17 cellular contexts compared by ENCODE assay signal in the genomic region with DNA sequence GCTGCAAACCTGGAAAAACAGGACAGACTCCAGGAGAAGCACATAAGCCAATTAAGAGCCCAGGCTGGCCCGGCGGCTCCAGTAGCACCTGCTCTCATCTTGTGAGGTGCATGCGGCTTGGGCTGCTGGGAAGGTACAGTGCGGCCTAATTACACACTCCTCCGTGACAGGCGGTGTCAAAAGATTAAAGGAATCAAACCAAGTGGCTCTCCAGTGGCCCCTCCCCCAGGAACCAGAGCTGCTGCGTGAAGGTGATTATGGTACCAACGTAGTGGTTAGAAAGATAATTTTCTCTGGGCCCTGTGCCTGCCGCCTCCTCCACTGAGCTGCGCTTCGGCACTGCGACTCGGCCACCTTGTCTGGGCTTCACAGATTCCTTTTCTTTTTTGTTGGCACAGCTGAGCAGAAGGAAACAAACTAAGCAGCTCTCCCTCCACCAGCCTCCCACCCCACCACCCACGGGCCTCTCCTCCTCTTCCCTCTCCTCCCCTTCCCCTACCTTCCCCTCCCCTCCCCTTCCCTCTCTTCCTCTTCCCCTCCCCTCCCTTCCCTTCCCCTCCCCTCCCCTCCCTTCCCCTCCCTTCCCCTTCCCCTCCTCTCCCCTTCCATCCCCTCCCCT.
DNase-seq lines count a peak whose midpoint lies in the region; ATAC-seq and TF ChIP-seq lines count a peak whose summit lies in the region.
"Had no signal": no experiment of that assay in that cellular context is flagged by ENCODE, and none has a peak within 500 bp of the region (broad histone marks: within the 10 kb centered on the region; RNA-seq: fewer than 3 reads in every experiment).

No MANE protein-coding gene starts in this region.

- H3K4me1 Mint-ChIP-seq in naive thymus-derived CD4-positive, alpha-beta T cell: peaks cover 0 to 32% (median 27%) of the 10 kb centered on the region in 7 donors
- H3K4me1 Mint-ChIP-seq in WTC11: peaks cover 31% of the 10 kb centered on the region
- no peaks in the 10 kb centered on the region for H3K4me1 Mint-ChIP-seq in activated CD4-positive, alpha-beta T cell treated with anti-CD3 and anti-CD28 coated beads, Interleukin-2, amount 10 ng/mL, durations not matched to agents 24 days and 14 days

- POLR2A ChIA-PET in naive thymus-derived CD4-positive, alpha-beta T cell (lab: Charles Lee): interaction anchor here (0.8 kb wide), 1 partner anchor 42 kb away, joined by 3 read pairs; no protein-coding TSS in a partner anchor
- POLR2A ChIA-PET in RWPE1 (lab: Yijun Ruan, JAX; ENCODE audit: low non-redundant PET): no interaction called here
- POLR2A ChIA-PET in WTC11 (lab: Charles Lee): no interaction called here

- no peaks in the 10 kb centered on the region for H3K4me1 ChIP-seq in naive thymus-derived CD4-positive, alpha-beta T cell (ENCODE audit: control insufficient read depth in 2 of 2, insufficient read depth in 2 of 2, low read length in 2 of 2)
- H3K4me1 ChIP-seq: esophagus muscularis mucosa, Peyer's patch had no signal

- no peak for TF ChIP-seq CTCF in RWPE1 (conservative IDR thresholded peaks at IDR 0.05; ENCODE audit: low read depth)
- TF ChIP-seq CTCF in WTC11 (IDR thresholded peaks at IDR 0.05): no peak
- TF ChIP-seq CTCF in GM13976 (IDR thresholded peaks at IDR 0.05; ENCODE audit: borderline replicate concordance, control extremely low read depth, extremely low read depth, insufficient read depth, missing control alignments): no peak

- no peaks in the 10 kb centered on the region for H3K9me3 ChIP-seq in naive thymus-derived CD4-positive, alpha-beta T cell (ENCODE audit: control insufficient read depth in 2 of 3, low read length in 3 of 3)
- H3K9me3 ChIP-seq: esophagus muscularis mucosa, left ventricle myocardium inferior, Peyer's patch had no signal

- no peak overlapping the region for H3K4me3 ChIP-seq in naive thymus-derived CD4-positive, alpha-beta T cell (ENCODE audit: low read length)
- H3K4me3 ChIP-seq: esophagus muscularis mucosa, hepatocyte, left ventricle myocardium inferior, Peyer's patch had no signal

- intact Hi-C loops in naive thymus-derived CD4-positive, alpha-beta T cell (cut with micrococcal nuclease): no loop called here
- intact Hi-C loops in activated CD4-positive, alpha-beta T cell treated with anti-CD3 and anti-CD28 coated beads, Interleukin-2, amount 10 ng/mL, durations not matched to agents 24 days and 14 days (cut with micrococcal nuclease): no loop called here

- in situ Hi-C loops in GM13976 (cut with MboI; ENCODE audit: low sequenced_read_pairs, unreplicated experiment): no loop called here

- CTCF ChIA-PET in naive thymus-derived CD4-positive, alpha-beta T cell (lab: Charles Lee): interaction anchor here (0.6 kb wide), 1 partner anchor 604 kb away, joined by 3 read pairs; no protein-coding TSS in a partner anchor
- CTCF ChIA-PET in RWPE1 (lab: Yijun Ruan, JAX): interaction anchor here (0.5 kb wide), 2 partner anchors 96 to 378 kb away, joined by 4 read pairs; no protein-coding TSS in a partner anchor
- CTCF ChIA-PET in WTC11 (lab: Charles Lee): interaction anchor here (1.0 to 1.3 kb wide), 3 partner anchors 26 to 111 kb away, joined by 3 to 4 read pairs (median 3); no protein-coding TSS in a partner anchor

- H3K27ac ChIP-seq in naive thymus-derived CD4-positive, alpha-beta T cell (ENCODE audit: low read depth, low read length): no peak overlapping the region
- H3K27ac ChIP-seq in RWPE1: no peak overlapping the region
- H3K27ac ChIP-seq: C4-2B, esophagus muscularis mucosa, hepatocyte, left ventricle myocardium inferior, Peyer's patch had no signal

- peak overlapping the region in 8 of 9 donors; percentile 5 to 93 (median 76) for H3K27ac Mint-ChIP-seq in naive thymus-derived CD4-positive, alpha-beta T cell
- H3K27ac Mint-ChIP-seq in WTC11: no peak overlapping the region
- no peak overlapping the region for H3K27ac Mint-ChIP-seq in activated CD4-positive, alpha-beta T cell treated with anti-CD3 and anti-CD28 coated beads, Interleukin-2, amount 10 ng/mL, durations not matched to agents 24 days and 14 days
- H3K27ac Mint-ChIP-seq: nephron progenitor cell; T-helper 1 cell treated with Interleukin-12 subunit alpha and Interleukin-12 subunit beta and Interleukin-4 antibody, amounts not matched to agents 30 μg/mL and 1 μg/mL, for 36 hours had no signal

- peaks cover 0 to 4% (median 0%) of the 10 kb centered on the region in 11 donors for H3K9me3 Mint-ChIP-seq in naive thymus-derived CD4-positive, alpha-beta T cell
- H3K9me3 Mint-ChIP-seq in WTC11: no peaks in the 10 kb centered on the region
- H3K9me3 Mint-ChIP-seq in activated CD4-positive, alpha-beta T cell treated with anti-CD3 and anti-CD28 coated beads, Interleukin-2, amount 10 ng/mL, durations not matched to agents 24 days and 14 days: no peaks in the 10 kb centered on the region
- H3K9me3 Mint-ChIP-seq: activated T-cell treated with anti-CD3 and anti-CD28 coated beads, Interleukin-2, amount 50 U/mL, for 72 hours; nephron progenitor cell; T-helper 1 cell treated with Interleukin-12 subunit alpha and Interleukin-12 subunit beta and Interleukin-4 antibody, amounts not matched to agents 30 μg/mL and 1 μg/mL, for 36 hours had no signal

- peak overlapping the region in 2 of 10 donors; percentile 50 to 62 for H3K4me3 Mint-ChIP-seq in naive thymus-derived CD4-positive, alpha-beta T cell
- no peak overlapping the region for H3K4me3 Mint-ChIP-seq in WTC11
- H3K4me3 Mint-ChIP-seq in activated CD4-positive, alpha-beta T cell treated with anti-CD3 and anti-CD28 coated beads, Interleukin-2, amount 10 ng/mL, durations not matched to agents 24 days and 14 days: no peak overlapping the region
- H3K4me3 Mint-ChIP-seq: activated T-cell treated with anti-CD3 and anti-CD28 coated beads, Interleukin-2, amount 50 U/mL, for 72 hours; nephron progenitor cell; T-helper 1 cell treated with Interleukin-12 subunit alpha and Interleukin-12 subunit beta and Interleukin-4 antibody, amounts not matched to agents 30 μg/mL and 1 μg/mL, for 36 hours had no signal

- no peak for ATAC-seq in naive thymus-derived CD4-positive, alpha-beta T cell
- no peak for ATAC-seq in WTC11
- ATAC-seq: activated T-cell treated with anti-CD3 and anti-CD28 coated beads, Interleukin-2, amount 50 U/mL, for 72 hours had no signal

- no peaks in the 10 kb centered on the region for H3K27me3 ChIP-seq in naive thymus-derived CD4-positive, alpha-beta T cell (ENCODE audit: control insufficient read depth in 2 of 2, insufficient read depth in 2 of 2, low read length in 2 of 2)
- H3K27me3 ChIP-seq: Peyer's patch had no signal

- H3K36me3 ChIP-seq in naive thymus-derived CD4-positive, alpha-beta T cell (ENCODE audit: control insufficient read depth in 2 of 3, insufficient read depth in 3 of 3, low read length in 3 of 3): no peaks in the 10 kb centered on the region
- H3K36me3 ChIP-seq: esophagus muscularis mucosa, left ventricle myocardium inferior, Peyer's patch had no signal

- DNase-seq in DMS79 treated with DMSO at 0.1 percent for 48 hours (lab: John Stamatoyannopoulos, UW) (peak; percentile 83), NCI-H2029 treated with DMSO at 0.1 percent for 48 hours (lab: John Stamatoyannopoulos, UW) (peak; percentile 86), NCI-H82 (lab: John Stamatoyannopoulos, UW) (peak; percentile 100), RWPE1 (ENCODE audit: low spot score) (no peak), WTC11 (ENCODE audit: low spot score) (no peak), GM13976 (ENCODE audit: low spot score) (no peak)
- peak in 1 of 9 donors; percentile 8 for DNase-seq in naive thymus-derived CD4-positive, alpha-beta T cell
- no peak for DNase-seq in activated CD4-positive, alpha-beta T cell treated with anti-CD3 and anti-CD28 coated beads, Interleukin-2, amount 10 ng/mL, durations not matched to agents 24 days and 14 days
- DNase-seq: activated CD4-positive, alpha-beta T cell treated with anti-CD3 and anti-CD28 coated beads, Interleukin-2, amount 50 U/mL, for 1 hour; activated T-cell treated with anti-CD3 and anti-CD28 coated beads, Interleukin-2, amount 50 U/mL, for 72 hours; left ventricle myocardium inferior; nephron progenitor cell; Peyer's patch had no signal

- H3K36me3 Mint-ChIP-seq in naive thymus-derived CD4-positive, alpha-beta T cell: no peaks in the 10 kb centered on the region
- no peaks in the 10 kb centered on the region for H3K36me3 Mint-ChIP-seq in WTC11
- no peaks in the 10 kb centered on the region for H3K36me3 Mint-ChIP-seq in activated CD4-positive, alpha-beta T cell treated with anti-CD3 and anti-CD28 coated beads, Interleukin-2, amount 10 ng/mL, durations not matched to agents 24 days and 14 days (ENCODE audit: low read depth)

- no peaks in the 10 kb centered on the region for H3K27me3 Mint-ChIP-seq in naive thymus-derived CD4-positive, alpha-beta T cell
- H3K27me3 Mint-ChIP-seq in WTC11 (ENCODE audit: low read depth): peaks cover 10% of the 10 kb centered on the region
- no peaks in the 10 kb centered on the region for H3K27me3 Mint-ChIP-seq in activated CD4-positive, alpha-beta T cell treated with anti-CD3 and anti-CD28 coated beads, Interleukin-2, amount 10 ng/mL, durations not matched to agents 24 days and 14 days

TF ChIP-seq in WTC11, 78 proteins besides CTCF, POLR2A, EP300 and RAD21:
- no peak for TF ChIP-seq JUN (CRISPR knock-in tag; IDR thresholded peaks at IDR 0.05)

Comparison
In these comparisons a context has a peak if more than half of its experiments do, and no peak if none do; other contexts are left out.
1. DNase-seq: peak in DMS79 treated with DMSO at 0.1 percent for 48 hours (single experiment), NCI-H2029 treated with DMSO at 0.1 percent for 48 hours (single experiment) and NCI-H82 (single experiment); none in RWPE1 (single experiment), WTC11 (single experiment), GM13976 (single experiment) and activated CD4-positive, alpha-beta T cell treated with anti-CD3 and anti-CD28 coated beads, Interleukin-2, amount 10 ng/mL, durations not matched to agents 24 days and 14 days (single experiment).
2. H3K27ac Mint-ChIP-seq: peak in naive thymus-derived CD4-positive, alpha-beta T cell (8 of 9); none in WTC11 (single experiment) and activated CD4-positive, alpha-beta T cell treated with anti-CD3 and anti-CD28 coated beads, Interleukin-2, amount 10 ng/mL, durations not matched to agents 24 days and 14 days (single experiment).